ENCODE assay signal across 12 cellular contexts in the genomic region with DNA sequence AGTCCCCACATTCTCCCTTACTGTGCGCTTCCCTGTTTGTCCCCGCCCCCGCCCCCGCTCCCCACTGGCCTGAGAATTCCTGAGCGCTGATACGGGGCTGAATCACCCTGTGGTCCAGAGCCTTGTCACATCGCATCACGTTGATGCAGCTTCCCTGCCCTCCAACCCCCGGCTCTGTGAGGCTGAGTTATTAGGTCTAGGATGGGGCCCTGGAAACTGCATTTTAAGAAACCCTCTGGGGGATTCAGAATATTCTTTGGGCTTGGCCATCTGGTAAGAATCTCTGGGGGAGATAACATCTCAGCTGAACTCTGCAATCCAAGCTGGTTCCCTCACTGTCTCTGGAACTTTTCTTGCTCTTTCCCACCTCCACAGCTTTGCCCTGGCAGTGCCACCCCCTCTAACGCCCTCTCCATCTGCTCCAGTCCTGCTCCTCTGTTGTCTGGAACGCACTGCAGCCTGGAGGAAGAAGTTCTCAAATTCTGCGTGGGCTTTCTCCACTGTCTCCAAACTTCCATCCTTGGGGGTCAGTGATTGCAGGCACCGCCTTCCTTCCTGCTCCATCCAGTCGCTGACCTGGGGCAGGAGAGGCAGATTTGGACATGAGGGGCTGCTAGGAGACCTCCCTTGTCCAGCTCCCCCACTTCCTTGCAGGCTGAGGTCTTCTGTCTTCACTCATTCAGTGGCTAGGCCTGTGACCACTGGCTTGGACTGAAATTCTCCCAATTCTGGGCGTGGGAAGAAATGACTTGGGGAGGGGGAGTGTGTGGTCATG. TPM values are rescaled to one million over a fixed set of nuclear protein-coding genes. Genes with fewer than 3 reads are reported as not detected.
DNase-seq lines count a peak whose midpoint lies in the region; ATAC-seq and TF ChIP-seq lines count a peak whose summit lies in the region.
"Had no signal": no experiment of that assay in that cellular context is flagged by ENCODE, and none has a peak within 500 bp of the region (broad histone marks: within the 10 kb centered on the region; RNA-seq: fewer than 3 reads in every experiment).

No MANE protein-coding gene starts in this region.

- no peak overlapping the region for H3K4me3 Mint-ChIP-seq in nephron progenitor cell
- H3K4me3 Mint-ChIP-seq in glutamatergic neuron (ENCODE audit: unreplicated experiment): no peak overlapping the region

- peaks cover 14% of the 10 kb centered on the region for H3K4me1 ChIP-seq in NT2/D1 (ENCODE audit: insufficient read depth, insufficient read length)
- H3K4me1 ChIP-seq in colonic mucosa: no peaks in the 10 kb centered on the region

- H3K4me1 Mint-ChIP-seq in nephron progenitor cell (peaks cover 13% of the 10 kb centered on the region), glutamatergic neuron (ENCODE audit: low read depth, unreplicated experiment) (peaks cover 4% of the 10 kb centered on the region)

- H3K27me3 ChIP-seq in NT2/D1 (ENCODE audit: insufficient read depth, insufficient read length) (no peaks in the 10 kb centered on the region), colonic mucosa (no peaks in the 10 kb centered on the region)

- no peak for ATAC-seq in HG02610 (IDR thresholded peaks at IDR 0.05; ENCODE audit: unreplicated experiment)

- H3K9me3 ChIP-seq in NT2/D1 (ENCODE audit: insufficient read depth, low read length) (no peaks in the 10 kb centered on the region), colonic mucosa (no peaks in the 10 kb centered on the region)

- H3K36me3 Mint-ChIP-seq in nephron progenitor cell (ENCODE audit: low read depth): no peaks in the 10 kb centered on the region
- no peaks in the 10 kb centered on the region for H3K36me3 Mint-ChIP-seq in glutamatergic neuron (ENCODE audit: unreplicated experiment)

- peak; percentile 45 for DNase-seq in CD1c-positive myeloid dendritic cell (ENCODE audit: extremely low spot score)
- peak; percentile 27 for DNase-seq in NT2/D1 (ENCODE audit: low read depth, low spot score)
- peak; percentile 88 for DNase-seq in fibroblast of gingiva (ENCODE audit: low read depth)
- DNase-seq in nephron progenitor cell: no peak
- DNase-seq in cerebellar cortex (ENCODE audit: low spot score): no peak
- no peak for DNase-seq in glutamatergic neuron
- DNase-seq in colonic mucosa: no peak
- DNase-seq: activated CD4-positive, alpha-beta T cell treated with anti-CD3 and anti-CD28 coated beads for 1 hour; central memory CD4-positive, alpha-beta T cell; DND-41; NCI-H1417 had no signal

- TF ChIP-seq CTCF in nephron progenitor cell (IDR thresholded peaks at IDR 0.05): no peak
- TF ChIP-seq CTCF in glutamatergic neuron (IDR thresholded peaks at IDR 0.05; ENCODE audit: partially characterized antibody, unreplicated experiment): no peak
- no peak for TF ChIP-seq CTCF in colonic mucosa (IDR thresholded peaks at IDR 0.05)

- intact Hi-C loops in colonic mucosa (cut with DNase I): no loop called here

- H3K27ac ChIP-seq in colonic mucosa: no peak overlapping the region

- H3K9ac ChIP-seq in NT2/D1 (ENCODE audit: insufficient read length, low read depth) (no peak overlapping the region), colonic mucosa (ENCODE audit: low read depth in 2 of 2, low read length in 2 of 2) (no peak overlapping the region)

- H3K36me3 ChIP-seq in NT2/D1 (ENCODE audit: insufficient read depth, insufficient read length, low read length) (no peaks in the 10 kb centered on the region), colonic mucosa (no peaks in the 10 kb centered on the region)

- H3K27me3 Mint-ChIP-seq in nephron progenitor cell (ENCODE audit: low read depth, poor library complexity) (peaks cover 23% of the 10 kb centered on the region), glutamatergic neuron (ENCODE audit: unreplicated experiment) (peaks cover 5% of the 10 kb centered on the region)

- H3K4me3 ChIP-seq in NT2/D1 (ENCODE audit: insufficient read length, low read depth) (no peak overlapping the region), colonic mucosa (no peak overlapping the region)

- H3K27ac Mint-ChIP-seq in nephron progenitor cell (peak overlapping the region; percentile 48), glutamatergic neuron (ENCODE audit: unreplicated experiment) (no peak overlapping the region)

- no peaks in the 10 kb centered on the region for H3K9me3 Mint-ChIP-seq in nephron progenitor cell
- peaks cover 2% of the 10 kb centered on the region for H3K9me3 Mint-ChIP-seq in glutamatergic neuron (ENCODE audit: unreplicated experiment)

RNA-seq across cellular contexts. Expression of a gene that starts 42.6 kb away (rescaled TPM):
- total RNA-seq in glutamatergic neuron (ENCODE audit: unreplicated experiment) (1.6 TPM), colonic mucosa (1 to 10 TPM in 1 of 2 donors, under 1 TPM in 1; 0.40 to 3.9 TPM)

RNA-seq across cellular contexts. Expression of a gene that starts 52.9 kb away (rescaled TPM):
- not detected for total RNA-seq in glutamatergic neuron (ENCODE audit: unreplicated experiment)
- total RNA-seq in colonic mucosa: 10 to 100 TPM; 14.5 to 32.8 TPM

Comparison
In these comparisons a context has a peak if more than half of its experiments do, and no peak if none do; other contexts are left out.
1. DNase-seq: peak in CD1c-positive myeloid dendritic cell (single experiment), NT2/D1 (single experiment) and fibroblast of gingiva (single experiment); none in nephron progenitor cell (single experiment), cerebellar cortex (single experiment), glutamatergic neuron (single experiment) and colonic mucosa (single experiment).
2. RNA of a gene that starts 52.9 kb away (total RNA-seq): 14.5 to 32.8 TPM in colonic mucosa; not detected in glutamatergic neuron (single experiment); every median in the first group is over 10 times any median in the second.